In the genomic region with DNA sequence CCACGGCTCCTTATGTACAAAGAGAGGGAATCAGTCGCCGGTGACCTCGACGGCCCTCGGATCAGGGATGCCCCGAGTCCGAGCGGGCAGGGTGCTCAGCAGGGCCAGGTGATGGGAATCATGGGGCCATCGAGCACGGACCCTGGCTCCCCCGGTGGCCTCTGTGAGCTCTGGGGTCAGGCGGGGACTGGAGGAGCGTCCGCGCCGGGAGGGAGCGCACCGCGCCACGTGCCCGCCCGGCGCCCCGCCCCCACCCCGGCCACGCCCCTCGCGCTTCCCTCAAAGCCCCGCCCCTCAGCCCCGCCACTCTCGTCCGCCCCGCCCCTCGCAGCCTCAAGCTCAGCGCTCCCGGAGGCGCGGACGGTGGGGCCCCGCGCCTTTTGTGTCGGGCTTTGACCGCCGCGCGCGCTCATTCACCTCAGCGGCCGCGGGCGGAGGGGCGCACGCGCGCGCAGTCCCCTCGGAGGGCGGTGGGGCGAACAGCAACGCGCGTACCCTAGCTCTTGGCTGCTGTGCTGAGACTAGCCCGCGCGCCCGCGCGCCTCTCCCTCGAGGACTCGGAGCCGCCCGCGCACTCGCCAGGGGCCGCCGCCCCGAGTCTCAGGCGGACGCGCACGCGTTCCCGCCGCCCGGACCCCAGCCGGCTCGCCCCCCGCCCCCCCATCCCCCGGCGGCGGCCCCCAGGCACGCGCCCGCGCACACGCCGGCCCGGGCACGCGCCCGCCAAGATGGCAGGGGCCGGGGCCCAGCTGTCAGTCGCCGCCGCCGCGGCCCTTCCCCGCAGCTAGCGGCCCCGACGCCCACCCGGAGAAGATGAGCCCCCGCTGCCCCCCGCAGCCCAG, we compare ENCODE assay signal across 8 cellular contexts.
DNase-seq lines count a peak whose midpoint lies in the region; ATAC-seq and TF ChIP-seq lines count a peak whose summit lies in the region.

No MANE protein-coding gene starts in this region.

- peaks cover 13% of the 10 kb centered on the region for H3K4me1 Mint-ChIP-seq in activated CD8-positive, alpha-beta T cell treated with anti-CD3 and anti-CD28 coated beads, Interleukin-2, amount 10 ng/mL, durations not matched to agents 7 days and 5 days (ENCODE audit: low read depth)

- H3K4me3 Mint-ChIP-seq in activated CD8-positive, alpha-beta T cell treated with anti-CD3 and anti-CD28 coated beads, Interleukin-2, amount 10 ng/mL, durations not matched to agents 7 days and 5 days: peak overlapping the region; percentile 56

- no peaks in the 10 kb centered on the region for H3K27me3 ChIP-seq in lung (ENCODE audit: control insufficient read depth, insufficient read depth)

- no peaks in the 10 kb centered on the region for H3K9me3 ChIP-seq in lung (ENCODE audit: control insufficient read depth in 2 of 2, insufficient read depth in 1 of 2, low read length in 1 of 2)

- CTCF ChIA-PET in activated CD8-positive, alpha-beta T cell treated with anti-CD3 and anti-CD28 coated beads, Interleukin-2, amount 10 ng/mL, durations not matched to agents 7 days and 5 days (lab: Charles Lee): interaction anchor here (0.6 to 1.6 kb wide), 9 partner anchors 10 to 251 kb away, joined by 3 to 11 read pairs (median 4); no protein-coding TSS in a partner anchor

- no peaks in the 10 kb centered on the region for H3K9me3 Mint-ChIP-seq in activated CD8-positive, alpha-beta T cell treated with anti-CD3 and anti-CD28 coated beads, Interleukin-2, amount 10 ng/mL, durations not matched to agents 7 days and 5 days (ENCODE audit: insufficient read depth)

- no peak for TF ChIP-seq CTCF in lung (IDR thresholded peaks at IDR 0.05; ENCODE audit: control extremely low read depth, extremely low read depth)

- DNase-seq in NCI-H526 (lab: John Stamatoyannopoulos, UW) (peak; percentile 79 to 96), lung (ENCODE audit: low spot score) (peak; percentile 74)
- peak; percentile 86 for DNase-seq in activated CD8-positive, alpha-beta T cell treated with anti-CD3 and anti-CD28 coated beads, Interleukin-2, amount 10 ng/mL, durations not matched to agents 7 days and 5 days
- peak; percentile 62 for DNase-seq in effector CD4-positive, alpha-beta T cell
- DNase-seq in stimulated activated CD4-positive, alpha-beta T cell treated with anti-CD3 and anti-CD28 coated beads, TNF-alpha, amount 100 ng/mL, for 1 hour (ENCODE audit: low read depth in 3 of 3, low spot score in 1 of 3): peak; percentile 51 to 74 (median 56)

- ATAC-seq in GM18519 (IDR thresholded peaks at IDR 0.05; ENCODE audit: low FRiP score, unreplicated experiment): peak; percentile 58
- ATAC-seq in HG03280 (IDR thresholded peaks at IDR 0.05; ENCODE audit: unreplicated experiment): peak; percentile 71
- ATAC-seq in activated CD8-positive, alpha-beta T cell treated with anti-CD3 and anti-CD28 coated beads, Interleukin-2, amount 10 ng/mL, durations not matched to agents 7 days and 5 days: peak; percentile 87
- peak; percentile 91 for ATAC-seq in lung (ENCODE audit: insufficient read depth, low FRiP score)
- no peak for ATAC-seq in GM21717 (IDR thresholded peaks at IDR 0.05; ENCODE audit: unreplicated experiment)

- 4 to 11% methylated on average over 29 to 115 of the region's 115 CpGs for WGBS in lung, 2 donors

- no peaks in the 10 kb centered on the region for H3K36me3 ChIP-seq in lung (ENCODE audit: control insufficient read depth in 2 of 2, insufficient read depth in 2 of 2, low read length in 2 of 2)

- peaks cover 4% of the 10 kb centered on the region for H3K36me3 Mint-ChIP-seq in activated CD8-positive, alpha-beta T cell treated with anti-CD3 and anti-CD28 coated beads, Interleukin-2, amount 10 ng/mL, durations not matched to agents 7 days and 5 days (ENCODE audit: low read depth)

- peaks cover 17% of the 10 kb centered on the region for H3K27me3 Mint-ChIP-seq in activated CD8-positive, alpha-beta T cell treated with anti-CD3 and anti-CD28 coated beads, Interleukin-2, amount 10 ng/mL, durations not matched to agents 7 days and 5 days (ENCODE audit: low read depth)

- no peak overlapping the region for H3K27ac Mint-ChIP-seq in activated CD8-positive, alpha-beta T cell treated with anti-CD3 and anti-CD28 coated beads, Interleukin-2, amount 10 ng/mL, durations not matched to agents 7 days and 5 days

- POLR2A ChIA-PET in activated CD8-positive, alpha-beta T cell treated with anti-CD3 and anti-CD28 coated beads, Interleukin-2, amount 10 ng/mL, durations not matched to agents 7 days and 5 days (lab: Charles Lee): interaction anchor here (0.9 to 1.2 kb wide), 3 partner anchors 12 to 99 kb away, joined by 3 to 4 read pairs (median 4); no protein-coding TSS in a partner anchor

- peak overlapping the region; percentile 90 for H3K4me3 ChIP-seq in lung

- peak overlapping the region; percentile 77 to 80 for H3K27ac ChIP-seq in lung (ENCODE audit: low read depth in 1 of 2, low read length in 1 of 2)

- peaks cover 0 to 2% of the 10 kb centered on the region in 2 donors for H3K4me1 ChIP-seq in lung (ENCODE audit: control insufficient read depth in 2 of 2, insufficient read depth in 2 of 2, low read length in 2 of 2)
